ENCODE assay signal across 26 cellular contexts in genomic region chr13:99651016-99651415, GRCh38. TPM values are rescaled to one million over a fixed set of nuclear protein-coding genes. Genes with fewer than 3 reads are reported as not detected.
DNase-seq lines count a peak whose midpoint lies in the region; ATAC-seq, FAIRE-seq and TF ChIP-seq lines count a peak whose summit lies in the region.
"Had no signal": no experiment of that assay in that cellular context is flagged by ENCODE, and none has a peak within 500 bp of the region (broad histone marks: within the 10 kb centered on the region; RNA-seq: fewer than 3 reads in every experiment).

No MANE protein-coding gene starts in this region.

- H3K4me1 Mint-ChIP-seq in osteocyte (ENCODE audit: unreplicated experiment) = peaks cover 32% of the 10 kb centered on the region
- peaks cover 5 to 8% of the 10 kb centered on the region in 2 donors for H3K4me1 Mint-ChIP-seq in stimulated activated naive B cell treated with anti-CD40 and anti-IgM and Interleukin-4, amounts not matched to agents 10 μg/mL and 1 μg/mL and 100 μg/mL, for 72 hours

- H2BK12ac ChIP-seq in H1 (ENCODE audit: low read depth, low read length) = 0 out of 2 replicates have a peak overlapping the region, but pooled peaks have one; percentile 52

- H4K20me1 ChIP-seq in H1 (replicated peaks in 1 of 2; ENCODE audit: control insufficient read depth in 1 of 2, insufficient read depth in 2 of 2, low read length in 2 of 2) = no peaks in the 10 kb centered on the region
- H4K20me1 ChIP-seq: BLaER1 treated with 17β-estradiol and CSF1 and Interleukin-3, amounts not matched to agents 10 nM and 100 nM had no signal

- H3K4me3 Mint-ChIP-seq in osteocyte (ENCODE audit: unreplicated experiment) = no peak overlapping the region
- H3K4me3 Mint-ChIP-seq in stimulated activated naive B cell treated with anti-CD40 and anti-IgM and Interleukin-4, amounts not matched to agents 10 μg/mL and 1 μg/mL and 100 μg/mL, for 72 hours = no peak overlapping the region
- H3K4me3 Mint-ChIP-seq: CD14-positive monocyte; CD4-positive, alpha-beta T cell; CD8-positive, alpha-beta memory T cell; H9 had no signal

- H2BK20ac ChIP-seq in H1 (ENCODE audit: low read length) = no peak overlapping the region

- POLR2A ChIA-PET in H1 (lab: Charles Lee; ENCODE audit: partially characterized antibody) = no interaction called here

- FAIRE-seq in H1 (lab: Jason Lieb, UNC) = no peak
- FAIRE-seq: A549, D721Med, GM12878, GM19239 had no signal

- no peak overlapping the region for H4K8ac ChIP-seq in H1 (ENCODE audit: extremely low read depth, insufficient read depth, low read length)

- H4K5ac ChIP-seq in H1 (ENCODE audit: insufficient read length, low read depth, low read length) = no peak overlapping the region

- no peak overlapping the region for H3K56ac ChIP-seq in H1 (replicated peaks; ENCODE audit: insufficient read length, low read depth, low read length)

- H3K4me2 ChIP-seq in H1 (ENCODE audit: insufficient read depth in 1 of 2, low read depth in 2 of 2, low read length in 2 of 2) = no peak overlapping the region
- H3K4me2 ChIP-seq: A549; BLaER1 treated with 17β-estradiol and CSF1 and Interleukin-3, amounts not matched to agents 10 nM and 100 nM had no signal

- TF ChIP-seq POLR2A in H1 (IDR thresholded peaks at IDR 0.05; ENCODE audit: control extremely low read depth in 1 of 2, low read depth in 2 of 2, low read length in 2 of 2) = no peak

- H3K36me3 Mint-ChIP-seq in osteocyte (ENCODE audit: unreplicated experiment) = no peaks in the 10 kb centered on the region
- H3K36me3 Mint-ChIP-seq in stimulated activated naive B cell treated with anti-CD40 and anti-IgM and Interleukin-4, amounts not matched to agents 10 μg/mL and 1 μg/mL and 100 μg/mL, for 72 hours = no peaks in the 10 kb centered on the region
- H3K36me3 Mint-ChIP-seq: CD14-positive monocyte; CD8-positive, alpha-beta memory T cell had no signal

- no peak overlapping the region for H3K9ac ChIP-seq in H1 (replicated peaks in 1 of 4; ENCODE audit: extremely low read depth in 1 of 4, low read depth in 3 of 4, low read length in 3 of 4)
- H3K9ac ChIP-seq in liver (ENCODE audit: low read depth in 1 of 2, low read length in 2 of 2) = no peak overlapping the region
- H3K9ac ChIP-seq: BLaER1 treated with 17β-estradiol and CSF1 and Interleukin-3, amounts not matched to agents 10 nM and 100 nM; GM23248 had no signal

- H3K23me2 ChIP-seq in H1 (ENCODE audit: low read depth, low read length) = no peaks in the 10 kb centered on the region; the same call in 1 of the 2 replicates

- no peak for TF ChIP-seq EP300 in H1 (IDR thresholded peaks at IDR 0.05; ENCODE audit: borderline replicate concordance in 1 of 2, low read depth in 2 of 2, low read length in 2 of 2)

- no peak overlapping the region for H3K14ac ChIP-seq in H1 (ENCODE audit: insufficient read length)

- H2BK15ac ChIP-seq in H1 (ENCODE audit: low read length) = 0 out of 2 replicates have a peak overlapping the region, but pooled peaks have one; percentile 48

- no peak overlapping the region for H3K27ac ChIP-seq in H1 (ENCODE audit: low read depth, low read length)
- peak overlapping the region; percentile 74 to 92 for H3K27ac ChIP-seq in liver (ENCODE audit: low read depth in 1 of 2, low read length in 2 of 2)
- H3K27ac ChIP-seq: A549; BLaER1 treated with 17β-estradiol and CSF1 and Interleukin-3, amounts not matched to agents 10 nM and 100 nM; GM23248 had no signal

- H2AK5ac ChIP-seq in H1 (ENCODE audit: low read depth, low read length) = peak overlapping the region; percentile 17; the same call in 1 of the 2 replicates

- no peaks in the 10 kb centered on the region for H3K79me2 ChIP-seq in H1 (ENCODE audit: control insufficient read depth in 1 of 2, insufficient read depth in 2 of 2, low read length in 2 of 2)

- TF ChIP-seq RAD21 in H1 (IDR thresholded peaks at IDR 0.05 in 1 of 2, conservative IDR thresholded peaks at IDR 0.05 in 1 of 2; ENCODE audit: low read depth in 2 of 2, low read length in 2 of 2) (no peak), liver (IDR thresholded peaks at IDR 0.05) (peak; percentile 57 to 72)

- no peaks in the 10 kb centered on the region for H3K36me3 ChIP-seq in H1 (ENCODE audit: control insufficient read depth in 2 of 4, insufficient read depth in 4 of 4, low read length in 3 of 4)
- H3K36me3 ChIP-seq in liver (ENCODE audit: control insufficient read depth in 4 of 4, insufficient read depth in 3 of 4, low read depth in 1 of 4, low read length in 3 of 4) = no peaks in the 10 kb centered on the region
- H3K36me3 ChIP-seq: BE2C; BLaER1 treated with 17β-estradiol and CSF1 and Interleukin-3, amounts not matched to agents 10 nM and 100 nM had no signal

- no peaks in the 10 kb centered on the region for H3K27me3 ChIP-seq in H1 (replicated peaks in 1 of 4; ENCODE audit: control insufficient read depth in 3 of 4, extremely low read depth in 1 of 4, insufficient read depth in 3 of 4, low read length in 3 of 4)
- H3K27me3 ChIP-seq in liver (ENCODE audit: control insufficient read depth in 4 of 4, insufficient read depth in 4 of 4, low read length in 3 of 4) = no peaks in the 10 kb centered on the region
- H3K27me3 ChIP-seq: BE2C; BLaER1 treated with 17β-estradiol and CSF1 and Interleukin-3, amounts not matched to agents 10 nM and 100 nM had no signal

- H3K9me3 ChIP-seq in H1 (ENCODE audit: insufficient read depth in 2 of 2, low read depth in 1 of 2, low read length in 1 of 2) (no peaks in the 10 kb centered on the region), liver (ENCODE audit: control insufficient read depth in 4 of 4, low read length in 3 of 4) (no peaks in the 10 kb centered on the region)
- H3K9me3 ChIP-seq: A549; BE2C; BLaER1 treated with 17β-estradiol and CSF1 and Interleukin-3, amounts not matched to agents 10 nM and 100 nM had no signal

- no peak for ATAC-seq in stimulated activated naive B cell treated with anti-CD40 and anti-IgM and Interleukin-4, amounts not matched to agents 10 μg/mL and 1 μg/mL and 100 μg/mL, for 72 hours (replicated peaks)
- ATAC-seq: A549, GM12878, HCT116 had no signal

- no peak for DNase-seq in H1 (ENCODE audit: low read depth in 1 of 2, low spot score in 2 of 2)
- peak; percentile 23 for DNase-seq in osteocyte (ENCODE audit: extremely low spot score, unreplicated experiment)
- DNase-seq in stimulated activated naive B cell treated with anti-CD40 and anti-IgM and Interleukin-4, amounts not matched to agents 10 μg/mL and 1 μg/mL and 100 μg/mL, for 72 hours = no peak
- no peak for DNase-seq in epidermal melanocyte (ENCODE audit: insufficient read length, low spot score)
- no peak for DNase-seq in NCI-H146 treated with DMSO at 0.1 percent for 48 hours (lab: John Stamatoyannopoulos, UW; ENCODE audit: unreplicated experiment)
- no peak for DNase-seq in NCI-H1105 (lab: John Stamatoyannopoulos, UW)
- DNase-seq: 8988T; ACHN; AML-193; BE2C; CD4-positive, alpha-beta T cell; CD8-positive, alpha-beta memory T cell; DMS 273 treated with DMSO at 0.1 percent for 48 hours; DMS79; EL; GDM1; GM23248; H9 had no signal

- H2BK120ac ChIP-seq in H1 (replicated peaks; ENCODE audit: low read depth, low read length) = no peak overlapping the region

- peaks cover 0 to 4% (median 0%) of the 10 kb centered on the region in 4 experiments; a peak in 3 of 7 replicates for H3K4me1 ChIP-seq in H1 (replicated peaks in 1 of 4; ENCODE audit: control insufficient read depth in 3 of 4, insufficient read depth in 4 of 4, low read length in 3 of 4)
- peaks cover 3 to 13% (median 7%) of the 10 kb centered on the region in 4 donors for H3K4me1 ChIP-seq in liver (ENCODE audit: control insufficient read depth in 4 of 4, insufficient read depth in 4 of 4, low read length in 3 of 4)
- H3K4me1 ChIP-seq: BE2C had no signal

- peak overlapping the region; percentile 58 for H4K91ac ChIP-seq in H1 (replicated peaks; ENCODE audit: insufficient read length, low read length)

- no peaks in the 10 kb centered on the region for H3K79me1 ChIP-seq in H1 (ENCODE audit: low read depth, low read length)

- H3K27me3 Mint-ChIP-seq in osteocyte (ENCODE audit: unreplicated experiment) = no peaks in the 10 kb centered on the region
- no peaks in the 10 kb centered on the region for H3K27me3 Mint-ChIP-seq in stimulated activated naive B cell treated with anti-CD40 and anti-IgM and Interleukin-4, amounts not matched to agents 10 μg/mL and 1 μg/mL and 100 μg/mL, for 72 hours
- H3K27me3 Mint-ChIP-seq: CD4-positive, alpha-beta T cell had no signal

- no peak overlapping the region for H2AFZ ChIP-seq in H1 (ENCODE audit: low read length)
- H2AFZ ChIP-seq: GM23248 had no signal

- peak overlapping the region; percentile 20; the same call in 1 of the 2 replicates for H2BK5ac ChIP-seq in H1 (ENCODE audit: low read depth, low read length)

- H3K27ac Mint-ChIP-seq in osteocyte (ENCODE audit: unreplicated experiment) = no peak overlapping the region
- H3K27ac Mint-ChIP-seq in stimulated activated naive B cell treated with anti-CD40 and anti-IgM and Interleukin-4, amounts not matched to agents 10 μg/mL and 1 μg/mL and 100 μg/mL, for 72 hours = peak overlapping the region; percentile 5
- H3K27ac Mint-ChIP-seq: CD4-positive, alpha-beta T cell had no signal

- CTCF ChIA-PET in H1 (lab: Charles Lee; ENCODE audit: partially characterized antibody) = no interaction called here

- H3K4me3 ChIP-seq in H1 (ENCODE audit: extremely low read depth in 1 of 4, insufficient read depth in 2 of 4, low read depth in 3 of 4, low read length in 4 of 4) (no peak overlapping the region), liver (ENCODE audit: low read depth in 1 of 3, low read length in 3 of 3) (no peak overlapping the region)
- H3K4me3 ChIP-seq: A549; BLaER1 treated with 17β-estradiol and CSF1 and Interleukin-3, amounts not matched to agents 10 nM and 100 nM; GM12878; GM23248 had no signal

- no peak overlapping the region for H3K4ac ChIP-seq in H1 (replicated peaks; ENCODE audit: insufficient read length, low read depth, low read length)

- no peak overlapping the region for H3K23ac ChIP-seq in H1 (ENCODE audit: insufficient read length)

- no peaks in the 10 kb centered on the region for H3K9me3 Mint-ChIP-seq in osteocyte (ENCODE audit: unreplicated experiment)
- no peaks in the 10 kb centered on the region for H3K9me3 Mint-ChIP-seq in stimulated activated naive B cell treated with anti-CD40 and anti-IgM and Interleukin-4, amounts not matched to agents 10 μg/mL and 1 μg/mL and 100 μg/mL, for 72 hours
- H3K9me3 Mint-ChIP-seq: CD14-positive monocyte; CD4-positive, alpha-beta T cell; CD8-positive, alpha-beta memory T cell; H9 had no signal

- 88% methylated on average over 5 of the region's 5 CpGs; no CpG with 5 or more reads in 1 of the 2 experiments for WGBS in H1 (ENCODE audit: extremely low coverage in 1 of 2, insufficient coverage in 1 of 2, insufficient read length in 1 of 2, insufficient replicate concordance in 2 of 2, low coverage in 1 of 2, low lambda C conversion rate in 2 of 2, missing lambda C conversion rate in 1 of 2), 2 experiments
- 32% methylated on average over 5 of the region's 5 CpGs for WGBS in liver

- no peak overlapping the region for H3K18ac ChIP-seq in H1 (ENCODE audit: extremely low read depth, low read length)

- no peak for TF ChIP-seq CTCF in H1 (IDR thresholded peaks at IDR 0.05; ENCODE audit: control extremely low read depth in 1 of 3, insufficient read depth in 1 of 3, low read depth in 1 of 3, low read length in 3 of 3)
- no peak for TF ChIP-seq CTCF in liver (IDR thresholded peaks at IDR 0.05; ENCODE audit: low read depth, low read length, missing input control)
- no peak for TF ChIP-seq CTCF in osteocyte (IDR thresholded peaks at IDR 0.05)

RNA-seq across cellular contexts. Expression of gene CLYBL, which starts 44.5 kb away (rescaled TPM):
- 9.8 and 11.3 TPM in 2 replicates for total RNA-seq in H1 (2021; fragmentation: NEBNext Ultra II Directional; extraction: Animal tissue kit (Norgen Biotek cat#: 25700))
- polyA plus RNA-seq in H1 (2011; rRNA removed) (5.2 and 9.2 TPM in 2 replicates), liver (10 to 100 TPM; 22.2 to 31.1 TPM)
- polyA plus RNA-seq in H1 (2011; cell fraction: cytosol; rRNA removed) = 9.0 TPM
- 8.9 TPM for polyA plus RNA-seq in H1 (2011; cell fraction: nucleus; rRNA removed)
- polyA plus RNA-seq in H1 (2012, experiment 1 of 2) = 10.6 to 17.4 TPM (median 12.6 TPM) in 4 replicates
- 7.1 TPM for polyA plus RNA-seq in H1 (2012, experiment 2 of 2)
- polyA plus RNA-seq in H1 (2013, experiment 1 of 2) = 14.7 TPM
- polyA plus RNA-seq in H1 (2013, experiment 2 of 2) = 12.4 TPM
- 3.0 and 9.0 TPM in 2 replicates for polyA minus RNA-seq in H1 (2011; rRNA and poly(A)+ RNA removed)
- polyA minus RNA-seq in H1 (2011; cell fraction: cytosol; rRNA and poly(A)+ RNA removed) = 3.5 TPM
- 17.8 TPM for polyA minus RNA-seq in H1 (2011; cell fraction: nucleus; rRNA and poly(A)+ RNA removed)
- total RNA-seq in liver (10 to 100 TPM in 1 of 2 donors, 1 to 10 TPM in 1; 8.2 to 19.5 TPM), osteocyte (4.4 and 6.4 TPM in 2 replicates)
